2 cellular contexts compared by ENCODE assay signal in the genomic region with DNA sequence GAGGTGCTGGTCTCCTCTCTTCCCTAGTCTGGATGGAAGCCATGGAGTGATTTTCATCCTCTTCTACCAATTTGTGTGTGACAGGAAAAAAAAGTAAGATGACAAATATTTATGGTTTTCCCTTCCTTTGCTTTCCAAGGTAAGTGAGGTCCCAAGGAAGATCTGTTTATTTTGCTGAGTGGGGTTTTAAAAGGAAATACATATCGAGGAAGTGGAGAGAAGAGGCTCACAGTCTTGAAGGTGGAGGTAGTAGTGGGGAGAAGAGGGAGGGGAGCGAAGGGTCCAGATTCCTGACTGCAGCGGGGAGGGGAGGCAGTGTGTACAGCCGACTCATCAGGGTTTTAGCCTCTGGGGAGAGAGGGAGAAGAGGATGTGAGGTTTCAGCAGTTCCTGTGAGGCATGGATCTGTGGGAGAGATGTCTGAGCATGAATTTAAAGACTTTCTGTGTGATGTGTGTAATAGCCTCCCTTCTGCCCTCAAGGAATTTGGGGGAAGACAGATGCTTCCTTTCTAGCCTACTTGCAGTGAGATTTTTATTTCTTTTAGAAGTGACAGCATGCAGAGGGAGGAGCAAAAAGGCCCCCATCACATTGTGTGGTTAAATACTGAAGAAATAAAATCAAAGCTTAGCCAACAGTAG.
TF ChIP-seq lines count a peak whose summit lies in the region.

No MANE protein-coding gene starts in this region.

TF ChIP-seq in HepG2, 621 proteins besides CTCF, POLR2A, EP300 and RAD21:
- TF ChIP-seq, protein P1, sequence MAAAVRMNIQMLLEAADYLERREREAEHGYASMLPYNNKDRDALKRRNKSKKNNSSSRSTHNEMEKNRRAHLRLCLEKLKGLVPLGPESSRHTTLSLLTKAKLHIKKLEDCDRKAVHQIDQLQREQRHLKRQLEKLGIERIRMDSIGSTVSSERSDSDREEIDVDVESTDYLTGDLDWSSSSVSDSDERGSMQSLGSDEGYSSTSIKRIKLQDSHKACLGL (CRISPR knock-in tag; IDR thresholded peaks at IDR 0.05) = no peak
- TF ChIP-seq MAFK (conservative IDR thresholded peaks at IDR 0.05 in 1 of 2, IDR thresholded peaks at IDR 0.05 in 1 of 2; ENCODE audit: low read length in 2 of 2) = peak; percentile 31 to 33; a peak in 1 of 4 replicates

TF ChIP-seq in K562, 482 proteins besides CTCF, POLR2A, EP300 and RAD21:
- 0 out of 2 replicates have a peak, but pooled peaks have one; percentile 3 for TF ChIP-seq MAFF (IDR thresholded peaks at IDR 0.05; ENCODE audit: low read length)
- no peak for TF ChIP-seq POU5F1 (IDR thresholded peaks at IDR 0.05; ENCODE audit: borderline replicate concordance, low read depth, low read length, partially characterized antibody)
- no peak for TF ChIP-seq MCM2 (IDR thresholded peaks at IDR 0.05; ENCODE audit: low read depth)
- TF ChIP-seq ZNF263 (CRISPR knock-in tag; IDR thresholded peaks at IDR 0.05; ENCODE audit: borderline replicate concordance) = no peak
- no peak for TF ChIP-seq MYC (IDR thresholded peaks at IDR 0.05; ENCODE audit: low read depth, low read length)
- TF ChIP-seq MYC (CRISPR knock-in tag; IDR thresholded peaks at IDR 0.05; ENCODE audit: borderline replicate concordance, low read depth) = no peak
- TF ChIP-seq C11orf30 (IDR thresholded peaks at IDR 0.05; ENCODE audit: low read depth) = peak; percentile 34; the same call in 1 of the 2 replicates
- TF ChIP-seq KDM1A (IDR thresholded peaks at IDR 0.05) = no peak
- peak; percentile 65 for TF ChIP-seq ZNF316 (IDR thresholded peaks at IDR 0.05)
- no peak for TF ChIP-seq PML (IDR thresholded peaks at IDR 0.05; ENCODE audit: low read length)
- no peak for TF ChIP-seq NFIX (CRISPR knock-in tag; IDR thresholded peaks at IDR 0.05; ENCODE audit: low read depth)
